Comparison of ENCODE assay signal across 16 cellular contexts in genomic region chr5:124477577-124477976, GRCh38.
DNase-seq lines count a peak whose midpoint lies in the region; ATAC-seq, FAIRE-seq and TF ChIP-seq lines count a peak whose summit lies in the region.
"Had no signal": no experiment of that assay in that cellular context is flagged by ENCODE, and none has a peak within 500 bp of the region (broad histone marks: within the 10 kb centered on the region; RNA-seq: fewer than 3 reads in every experiment).

No MANE protein-coding gene starts in this region.

- CTCF ChIA-PET in HepG2 (lab: Yijun Ruan, JAX; ENCODE audit: low intra/inter-chr PET ratio, low total read pairs): no interaction called here

- no peak for TF ChIP-seq RAD21 in HepG2 (CRISPR knock-in tag; IDR thresholded peaks at IDR 0.05)

- H3K36me3 Mint-ChIP-seq in nephron progenitor cell (ENCODE audit: low read depth): peaks cover 6% of the 10 kb centered on the region
- H3K36me3 Mint-ChIP-seq in activated naive CD4-positive, alpha-beta T cell treated with anti-CD3 and anti-CD28 coated beads, Interleukin-2, amount 50 U/mL, for 72 hours: no peaks in the 10 kb centered on the region
- H3K36me3 Mint-ChIP-seq: activated naive CD8-positive, alpha-beta T cell treated with anti-CD3 and anti-CD28 coated beads, Interleukin-2, amount 10 ng/mL, durations not matched to agents 7 days and 5 days; brain had no signal

- no peak for DNase-seq in right lobe of liver
- DNase-seq in HepG2 (ENCODE audit: low spot score): no peak
- peak; percentile 14 for DNase-seq in fibroblast of peridontal ligament (ENCODE audit: extremely low read depth)
- no peak for DNase-seq in nephron progenitor cell
- DNase-seq in activated T-cell treated with anti-CD3 and anti-CD28 coated beads for 4 hours: no peak
- DNase-seq in MV-4-11 (lab: John Stamatoyannopoulos, UW): no peak
- DNase-seq in NK-92 treated with Interleukin-12 subunit alpha and Interleukin-12 subunit beta, amount 100 ng/mL, for 24 hours (lab: John Stamatoyannopoulos, UW): no peak
- no peak for DNase-seq in activated naive CD4-positive, alpha-beta T cell treated with anti-CD3 and anti-CD28 coated beads, Interleukin-2, amount 50 U/mL, for 72 hours (ENCODE audit: low spot score in 2 of 2)
- DNase-seq: activated naive CD8-positive, alpha-beta T cell treated with anti-CD3 and anti-CD28 coated beads, Interleukin-2, amount 10 ng/mL, durations not matched to agents 7 days and 5 days; NCI-H510A treated with DMSO at 0.1 percent for 48 hours; spleen; stimulated activated CD4-positive, alpha-beta T cell treated with anti-CD3 and anti-CD28 coated beads, Interleukin-4, amount 100 ng/mL, for 4 hours; stomach; upper lobe of right lung had no signal

- H3K4me2 ChIP-seq in HepG2 (ENCODE audit: low read depth, low read length): no peak overlapping the region

- 20% methylated on average over 2 of the region's 2 CpGs for WGBS in right lobe of liver (ENCODE audit: insufficient coverage, low coverage, low lambda C conversion rate, missing lambda C conversion rate)
- 18% methylated on average over 2 of the region's 2 CpGs for WGBS in HepG2 (ENCODE audit: low lambda C conversion rate)

- POLR2A ChIA-PET in HepG2 (lab: Yijun Ruan, JAX): no interaction called here

- TF ChIP-seq EP300 in HepG2 (IDR thresholded peaks at IDR 0.05; ENCODE audit: low read depth in 2 of 2, low read length in 2 of 2) (no peak), HepG2 (CRISPR knock-in tag; IDR thresholded peaks at IDR 0.05; ENCODE audit: borderline replicate concordance) (no peak)

- ATAC-seq in right lobe of liver (peak; percentile 61 to 86 (median 78)), HepG2 (no peak)
- ATAC-seq in activated naive CD4-positive, alpha-beta T cell treated with anti-CD3 and anti-CD28 coated beads, Interleukin-2, amount 50 U/mL, for 72 hours: no peak
- ATAC-seq: upper lobe of right lung had no signal

- H2AFZ ChIP-seq in HepG2 (ENCODE audit: low read length): no peak overlapping the region

- in situ Hi-C loops in HepG2 (cut with HindIII; ENCODE audit: extremely low pct_ligation_motif_present, low pct_unique_long_range_greater_than_20kb): no loop called here

- H3K9me3 Mint-ChIP-seq in nephron progenitor cell: peaks cover 4% of the 10 kb centered on the region
- H3K9me3 Mint-ChIP-seq in activated naive CD4-positive, alpha-beta T cell treated with anti-CD3 and anti-CD28 coated beads, Interleukin-2, amount 50 U/mL, for 72 hours: peaks cover 0 to 3% of the 10 kb centered on the region in 2 donors
- H3K9me3 Mint-ChIP-seq: brain had no signal

- H3K36me3 ChIP-seq in right lobe of liver: no peaks in the 10 kb centered on the region
- no peaks in the 10 kb centered on the region for H3K36me3 ChIP-seq in HepG2 (replicated peaks in 1 of 2; ENCODE audit: control insufficient read depth in 1 of 2, insufficient read depth in 2 of 2, low read length in 2 of 2)
- H3K36me3 ChIP-seq: spleen, stomach, upper lobe of right lung had no signal

- H3K4me1 Mint-ChIP-seq in nephron progenitor cell: peaks cover 40% of the 10 kb centered on the region
- H3K4me1 Mint-ChIP-seq: activated naive CD8-positive, alpha-beta T cell treated with anti-CD3 and anti-CD28 coated beads, Interleukin-2, amount 10 ng/mL, durations not matched to agents 7 days and 5 days had no signal

- H4K20me1 ChIP-seq in HepG2 (ENCODE audit: insufficient read depth, low read length): no peaks in the 10 kb centered on the region

- no peak for FAIRE-seq in HepG2 (lab: Jason Lieb, UNC)
- FAIRE-seq: A204.1 had no signal

- no peak overlapping the region for H3K9ac ChIP-seq in HepG2 (ENCODE audit: insufficient read depth, low read depth, low read length)

- H3K9me3 ChIP-seq in right lobe of liver (no peaks in the 10 kb centered on the region), HepG2 (ENCODE audit: low read length) (no peaks in the 10 kb centered on the region)
- H3K9me3 ChIP-seq: spleen, stomach, upper lobe of right lung had no signal

- H3K79me2 ChIP-seq in HepG2 (ENCODE audit: insufficient read depth, low read length): no peaks in the 10 kb centered on the region

- TF ChIP-seq CTCF in right lobe of liver (IDR thresholded peaks at IDR 0.05): no peak
- TF ChIP-seq CTCF in HepG2 (CRISPR knock-in tag; IDR thresholded peaks at IDR 0.05): no peak
- no peak for TF ChIP-seq CTCF in nephron progenitor cell (IDR thresholded peaks at IDR 0.05)

- H3K4me3 Mint-ChIP-seq in nephron progenitor cell: no peak overlapping the region
- H3K4me3 Mint-ChIP-seq: activated naive CD8-positive, alpha-beta T cell treated with anti-CD3 and anti-CD28 coated beads, Interleukin-2, amount 10 ng/mL, durations not matched to agents 7 days and 5 days; brain had no signal

- H3K27ac ChIP-seq in right lobe of liver (no peak overlapping the region), HepG2 (ENCODE audit: extremely low read length, insufficient read depth, low read length) (no peak overlapping the region)
- H3K27ac ChIP-seq: spleen, stomach, upper lobe of right lung had no signal

- H3K27me3 Mint-ChIP-seq in nephron progenitor cell (ENCODE audit: low read depth, poor library complexity): no peaks in the 10 kb centered on the region
- H3K27me3 Mint-ChIP-seq: activated naive CD8-positive, alpha-beta T cell treated with anti-CD3 and anti-CD28 coated beads, Interleukin-2, amount 10 ng/mL, durations not matched to agents 7 days and 5 days; brain had no signal

- peak overlapping the region; percentile 84 for H3K27ac Mint-ChIP-seq in nephron progenitor cell
- H3K27ac Mint-ChIP-seq in activated naive CD4-positive, alpha-beta T cell treated with anti-CD3 and anti-CD28 coated beads, Interleukin-2, amount 50 U/mL, for 72 hours: no peak overlapping the region
- H3K27ac Mint-ChIP-seq: activated naive CD8-positive, alpha-beta T cell treated with anti-CD3 and anti-CD28 coated beads, Interleukin-2, amount 10 ng/mL, durations not matched to agents 7 days and 5 days had no signal

- BruUV-seq in HepG2 (replicated peaks; lab: Mats Ljungman, UMichigan): no TSS peak

- H3K27me3 ChIP-seq in right lobe of liver (no peaks in the 10 kb centered on the region), HepG2 (ENCODE audit: control insufficient read depth in 1 of 2, insufficient read depth in 2 of 2, low read length in 2 of 2) (no peaks in the 10 kb centered on the region)
- H3K27me3 ChIP-seq: spleen, stomach, upper lobe of right lung had no signal

- H3K4me3 ChIP-seq in right lobe of liver (no peak overlapping the region), HepG2 (replicated peaks in 1 of 3; ENCODE audit: insufficient read depth in 1 of 3, low read depth in 2 of 3, low read length in 3 of 3) (no peak overlapping the region)
- H3K4me3 ChIP-seq: spleen, stomach, upper lobe of right lung had no signal

- no peak for TF ChIP-seq POLR2A in right lobe of liver (IDR thresholded peaks at IDR 0.05)
- TF ChIP-seq POLR2A in HepG2 (IDR thresholded peaks at IDR 0.05; ENCODE audit: insufficient read depth in 1 of 2, low read depth in 2 of 2, low read length in 2 of 2): no peak

- H3K4me1 ChIP-seq in right lobe of liver (peaks cover 0 to 7% (median 3%) of the 10 kb centered on the region in 4 donors), HepG2 (ENCODE audit: insufficient read depth, low read length) (peaks cover 19% of the 10 kb centered on the region)
- H3K4me1 ChIP-seq: spleen, stomach, upper lobe of right lung had no signal

- intact Hi-C loops in right lobe of liver (cut with DNase I): no loop called here
- intact Hi-C loops in HepG2 (cut with micrococcal nuclease; ENCODE audit: unreplicated experiment): no loop called here

TF ChIP-seq in HepG2, 621 proteins besides CTCF, POLR2A, EP300 and RAD21:
- TF ChIP-seq RARG (CRISPR knock-in tag; IDR thresholded peaks at IDR 0.05; ENCODE audit: low read depth) (no peak), DMAP1 (CRISPR knock-in tag; IDR thresholded peaks at IDR 0.05) (no peak), ZFP37 (CRISPR knock-in tag; IDR thresholded peaks at IDR 0.05; ENCODE audit: borderline replicate concordance) (no peak)
TF ChIP-seq in HepG2: peak in this region for 0.

Comparison
In these comparisons a context has a peak if more than half of its experiments do, and no peak if none do; other contexts are left out.
1. ATAC-seq: peak in right lobe of liver (4 of 4); none in HepG2 (single experiment) and activated naive CD4-positive, alpha-beta T cell treated with anti-CD3 and anti-CD28 coated beads, Interleukin-2, amount 50 U/mL, for 72 hours (0 of 2).